31 cellular contexts compared by ENCODE assay signal in the genomic region with DNA sequence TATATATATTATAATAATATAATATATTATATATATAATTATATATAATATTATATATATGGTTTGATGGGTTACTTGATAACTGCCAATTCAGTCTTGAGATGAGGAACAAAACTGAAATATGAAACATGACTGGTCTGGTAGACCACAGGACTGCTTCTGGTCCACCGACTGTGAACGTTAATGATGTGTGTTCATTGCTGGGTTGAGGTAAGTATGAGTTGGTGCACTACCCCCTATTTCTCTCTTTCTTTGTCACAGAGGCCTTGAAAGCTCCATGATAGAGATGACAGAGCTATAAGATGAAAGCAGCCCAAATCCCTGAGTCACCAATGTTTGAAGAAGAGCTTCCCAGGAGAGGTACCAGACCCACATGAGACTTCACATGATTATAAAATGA.
"Had no signal": no experiment of that assay in that cellular context is flagged by ENCODE, and none has a peak within 500 bp of the region (broad histone marks: within the 10 kb centered on the region; RNA-seq: fewer than 3 reads in every experiment).

No MANE protein-coding gene starts in this region.

- ATAC-seq: activated CD8-positive, alpha-beta T cell treated with anti-CD3 and anti-CD28 coated beads, Interleukin-2, amount 10 ng/mL, durations not matched to agents 7 days and 5 days; body of pancreas; Right ventricle myocardium inferior; SK-N-SH treated with all-trans-retinoic acid at 6 μM for 48 hours; T-cell; T-helper 17 cell had no signal

- H3K27me3 ChIP-seq: adrenal gland, body of pancreas, breast epithelium had no signal

- H3K9me3 ChIP-seq: adrenal gland, body of pancreas, breast epithelium had no signal

- H3K27ac ChIP-seq: adrenal gland, body of pancreas, breast epithelium, PC-9, RWPE1, WERI-Rb-1 had no signal

- H3K4me1 ChIP-seq: adrenal gland, breast epithelium had no signal

- DNase-seq: activated CD4-positive, alpha-beta T cell treated with anti-CD3 and anti-CD28 coated beads, Interleukin-2, amount 10 ng/mL, durations not matched to agents 24 days and 14 days; activated CD4-positive, alpha-beta T cell treated with anti-CD3 and anti-CD28 coated beads, Interleukin-2, amount 50 U/mL, for 4 hours; activated CD8-positive, alpha-beta T cell treated with anti-CD3 and anti-CD28 coated beads, Interleukin-2, amount 10 ng/mL, durations not matched to agents 7 days and 5 days; activated gamma-delta T cell; activated naive CD4-positive, alpha-beta T cell treated with Interleukin-2 at 50 U/mL for 16 hours; activated T-cell treated with anti-CD3 and anti-CD28 coated beads, Interleukin-2, amount 50 U/mL, for 24 hours; adrenal gland; body of pancreas; KG1; MM.1S; NCI-H1048; NCI-H1105 treated with DMSO at 0.1 percent for 48 hours; NCI-H1436; NCI-H1694; NCI-H1930; NCI-H2081 treated with DMSO at 0.1 percent for 48 hours; NCI-H226; NCI-H446 treated with DMSO at 0.1 percent for 48 hours; NCI-H524; NCI-H69; PC-9; SIG-M5; T-cell; T-helper 17 cell; WERI-Rb-1 had no signal

- H3K4me3 Mint-ChIP-seq: activated CD4-positive, alpha-beta T cell treated with anti-CD3 and anti-CD28 coated beads, Interleukin-2, amount 10 ng/mL, durations not matched to agents 24 days and 14 days; activated CD8-positive, alpha-beta T cell treated with anti-CD3 and anti-CD28 coated beads, Interleukin-2, amount 10 ng/mL, durations not matched to agents 7 days and 5 days; activated naive CD4-positive, alpha-beta T cell treated with anti-CD3 and anti-CD28 coated beads, Interleukin-2, amount 50 U/mL, for 24 hours; activated T-cell treated with anti-CD3 and anti-CD28 coated beads, Interleukin-2, amount 50 U/mL, for 24 hours; T-cell; T-helper 17 cell had no signal

- H3K27ac Mint-ChIP-seq: activated CD4-positive, alpha-beta T cell treated with anti-CD3 and anti-CD28 coated beads, Interleukin-2, amount 10 ng/mL, durations not matched to agents 24 days and 14 days; activated CD8-positive, alpha-beta T cell treated with anti-CD3 and anti-CD28 coated beads, Interleukin-2, amount 10 ng/mL, durations not matched to agents 7 days and 5 days; activated naive CD4-positive, alpha-beta T cell treated with anti-CD3 and anti-CD28 coated beads, Interleukin-2, amount 50 U/mL, for 24 hours; activated T-cell treated with anti-CD3 and anti-CD28 coated beads, Interleukin-2, amount 50 U/mL, for 24 hours; activated T-helper 2 cell treated with anti-CD3 and anti-CD28 coated beads, Interferon-gamma antibody, Interleukin-2, Interleukin-4, amounts not matched to agents 10 μg/mL and 5 μg/mL and 100 μg/mL, durations not matched to agents 14 hours and 24 hours and 36 hours; T-cell; T-helper 17 cell had no signal

- H3K36me3 Mint-ChIP-seq: activated naive CD4-positive, alpha-beta T cell treated with anti-CD3 and anti-CD28 coated beads, Interleukin-2, amount 50 U/mL, for 24 hours; T-cell had no signal

- H3K9me3 Mint-ChIP-seq: activated CD4-positive, alpha-beta T cell treated with anti-CD3 and anti-CD28 coated beads, Interleukin-2, amount 10 ng/mL, durations not matched to agents 24 days and 14 days; activated T-cell treated with anti-CD3 and anti-CD28 coated beads, Interleukin-2, amount 50 U/mL, for 24 hours had no signal

- H3K36me3 ChIP-seq: adrenal gland, breast epithelium, WERI-Rb-1 had no signal

- H3K4me3 ChIP-seq: adrenal gland, body of pancreas, breast epithelium, PC-9 had no signal

- H3K27me3 Mint-ChIP-seq: activated CD4-positive, alpha-beta T cell treated with anti-CD3 and anti-CD28 coated beads, Interleukin-2, amount 10 ng/mL, durations not matched to agents 24 days and 14 days; activated naive CD4-positive, alpha-beta T cell treated with anti-CD3 and anti-CD28 coated beads, Interleukin-2, amount 50 U/mL, for 24 hours; activated T-cell treated with anti-CD3 and anti-CD28 coated beads, Interleukin-2, amount 50 U/mL, for 24 hours; T-cell; T-helper 17 cell had no signal

- H3K4me1 Mint-ChIP-seq: activated CD4-positive, alpha-beta T cell treated with anti-CD3 and anti-CD28 coated beads, Interleukin-2, amount 10 ng/mL, durations not matched to agents 24 days and 14 days; activated naive CD4-positive, alpha-beta T cell treated with anti-CD3 and anti-CD28 coated beads, Interleukin-2, amount 50 U/mL, for 24 hours; T-cell; T-helper 17 cell had no signal
